In genomic region chr22:44266811-44267760, GRCh38 we compare ENCODE assay signal across 17 cellular contexts. TPM values are rescaled to one million over a fixed set of nuclear protein-coding genes. Genes with fewer than 3 reads are reported as not detected.
DNase-seq lines count a peak whose midpoint lies in the region; TF ChIP-seq lines count a peak whose summit lies in the region.
"Had no signal": no experiment of that assay in that cellular context is flagged by ENCODE, and none has a peak within 500 bp of the region (broad histone marks: within the 10 kb centered on the region; RNA-seq: fewer than 3 reads in every experiment).

No MANE protein-coding gene starts in this region.

- TF ChIP-seq CTCF in DOHH2 (IDR thresholded peaks at IDR 0.05; ENCODE audit: low read depth, low read length, poor library complexity, severe bottlenecking), result no peak
- TF ChIP-seq CTCF in HEK293 (tag by site-specific recombination; IDR thresholded peaks at IDR 0.05), result no peak
- no peak for TF ChIP-seq CTCF in sigmoid colon (IDR thresholded peaks at IDR 0.05)
- no peak for TF ChIP-seq CTCF in GM10266 (IDR thresholded peaks at IDR 0.05; ENCODE audit: control insufficient read depth, insufficient read depth, low read depth, missing control alignments)

- no peaks in the 10 kb centered on the region for H3K27me3 ChIP-seq in DOHH2 (ENCODE audit: control insufficient read depth, low read length)
- no peaks in the 10 kb centered on the region for H3K27me3 ChIP-seq in sigmoid colon

- TF ChIP-seq EP300 in sigmoid colon (IDR thresholded peaks at IDR 0.05), result no peak

- H3K36me3 ChIP-seq in DOHH2 (ENCODE audit: control insufficient read depth, low read length) (no peaks in the 10 kb centered on the region), HEK293 (ENCODE audit: control insufficient read depth in 2 of 2, insufficient read depth in 1 of 2, low read length in 2 of 2) (no peaks in the 10 kb centered on the region), sigmoid colon (peaks cover 0 to 7% (median 3%) of the 10 kb centered on the region in 4 donors)

- H3F3A ChIP-seq in DOHH2 (ENCODE audit: control insufficient read depth, insufficient read depth), result no peaks in the 10 kb centered on the region

- no peaks in the 10 kb centered on the region for H4K20me1 ChIP-seq in DOHH2 (ENCODE audit: control insufficient read depth, insufficient read depth, low read depth, low read length)

- POLR2A ChIA-PET in HEK293 (lab: Yijun Ruan, JAX), result no interaction called here

- H3K9me2 ChIP-seq in DOHH2 (replicated peaks; ENCODE audit: control insufficient read depth, low read length), result no peaks in the 10 kb centered on the region

- H3K4me1 ChIP-seq in DOHH2 (ENCODE audit: control insufficient read depth, low read length), result peaks cover 50% of the 10 kb centered on the region
- peaks cover 2% of the 10 kb centered on the region; the same call in 1 of the 2 replicates for H3K4me1 ChIP-seq in HEK293 (ENCODE audit: control insufficient read depth, insufficient read depth, low read length)
- peaks cover 0 to 26% (median 20%) of the 10 kb centered on the region in 4 donors for H3K4me1 ChIP-seq in sigmoid colon

- WGBS in sigmoid colon, 2 donors, result 78 to 87% methylated on average over 24 of the region's 24 CpGs

- no peak for TF ChIP-seq POLR2A in sigmoid colon (IDR thresholded peaks at IDR 0.05)

- H3K27ac ChIP-seq in DOHH2 (ENCODE audit: low read depth, low read length), result no peak overlapping the region
- H3K27ac ChIP-seq in HEK293 (ENCODE audit: extremely low read depth, low read depth, low read length), result no peak overlapping the region
- H3K27ac ChIP-seq in sigmoid colon, result peak overlapping the region in 3 of 4 donors; percentile 47 to 66 (median 47)
- H3K27ac ChIP-seq: KMS-11 had no signal

- H3K79me2 ChIP-seq in DOHH2 (ENCODE audit: control insufficient read depth, low read length), result no peaks in the 10 kb centered on the region

- H3K9me3 ChIP-seq in DOHH2 (ENCODE audit: control insufficient read depth, insufficient read depth, low read length) (peaks cover 3% of the 10 kb centered on the region; the same call in 1 of the 2 replicates), HEK293 (ENCODE audit: control insufficient read depth, insufficient read depth, low read depth, low read length) (no peaks in the 10 kb centered on the region), sigmoid colon (no peaks in the 10 kb centered on the region)

- CTCF ChIA-PET in HEK293 (lab: Yijun Ruan, JAX), result no interaction called here

- peak overlapping the region; percentile 30 for H3K4me2 ChIP-seq in DOHH2 (ENCODE audit: low read length)
- H3K4me2 ChIP-seq: KMS-11 had no signal

- H3K4me3 ChIP-seq in DOHH2 (ENCODE audit: low read length) (no peak overlapping the region), HEK293 (ENCODE audit: low read depth, low read length) (no peak overlapping the region), sigmoid colon (no peak overlapping the region)
- H3K4me3 ChIP-seq: GM12878 had no signal

- intact Hi-C loops in sigmoid colon (cut with DNase I), result no loop called here

- DNase-seq in inferior parietal cortex (ENCODE audit: extremely low spot score) (peak; percentile 10), sigmoid colon (no peak), DMS79 (lab: John Stamatoyannopoulos, UW) (no peak), glomerular visceral epithelial cell (ENCODE audit: extremely low spot score) (no peak), GM10266 (ENCODE audit: extremely low spot score) (no peak)
- DNase-seq: DMS153, MM.1S, NCI-H1105, NCI-H187 treated with DMSO at 0.1 percent for 48 hours, NCI-H2171, NCI-H510A, NCI-H82 had no signal

TF ChIP-seq in HEK293, 187 proteins besides CTCF, POLR2A, EP300 and RAD21:
- TF ChIP-seq ZNF623 (tag by site-specific recombination; IDR thresholded peaks at IDR 0.05) (peak; percentile 36; the same call in 1 of the 2 replicates), ZNF488 (tag by site-specific recombination; IDR thresholded peaks at IDR 0.05) (no peak)

RNA-seq across cellular contexts. Expression of gene SHISAL1, which starts 45.7 kb away (rescaled TPM):
- 10 to 100 TPM; 20.7 to 32.4 (median 24.1) TPM for total RNA-seq in sigmoid colon
- 1 to 10 TPM in 1 of 3 donors, under 1 TPM in 2; 0.23 to 1.3 (median 0.60) TPM for polyA plus RNA-seq in sigmoid colon
- total RNA-seq: GM12878, HepG2 had no signal
- polyA plus RNA-seq: GM12878, HepG2 had no signal

Comparison
In these comparisons a context has a peak if more than half of its experiments do, and no peak if none do; other contexts are left out.
1. H3K27ac ChIP-seq: peak in sigmoid colon (3 of 4); none in DOHH2 (single experiment) and HEK293 (single experiment).